In the genomic region with DNA sequence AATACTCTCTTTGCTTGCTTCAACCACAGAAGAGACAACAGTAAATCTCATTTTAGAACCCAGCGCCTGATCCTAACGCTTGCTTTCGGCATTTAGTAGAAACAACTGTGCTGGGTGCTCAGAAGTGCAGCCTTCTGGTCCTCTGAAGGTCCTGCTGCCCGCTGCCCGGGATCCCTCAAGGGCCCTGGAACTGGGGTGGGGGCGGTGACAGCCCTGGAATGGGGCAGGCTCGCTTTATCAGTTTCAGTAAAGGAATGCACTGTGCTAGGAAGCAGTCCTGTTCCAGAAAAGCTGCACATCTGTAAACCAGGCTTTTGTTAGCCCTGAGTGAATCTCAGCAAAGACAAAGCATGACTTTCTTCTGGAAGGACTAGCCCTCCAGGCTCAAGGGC, we compare ENCODE assay signal across 10 cellular contexts.
DNase-seq lines count a peak whose midpoint lies in the region; ATAC-seq and TF ChIP-seq lines count a peak whose summit lies in the region.
"Had no signal": no experiment of that assay in that cellular context is flagged by ENCODE, and none has a peak within 500 bp of the region (broad histone marks: within the 10 kb centered on the region; RNA-seq: fewer than 3 reads in every experiment).

No MANE protein-coding gene starts in this region.

- DNase-seq in SK-MEL-5 (ENCODE audit: low read depth, low spot score) (peak; percentile 81), foreskin fibroblast (peak in 1 of 2 donors; percentile 61), neural crest cell (ENCODE audit: low read depth, low spot score) (no peak), upper lobe of right lung (no peak), ACHN (no peak)
- DNase-seq in activated CD4-positive, alpha-beta T cell treated with anti-CD3 and anti-CD28 coated beads, Interleukin-2, amount 50 U/mL, for 1 hour: no peak
- DNase-seq: activated naive CD4-positive, alpha-beta T cell treated with anti-CD3 and anti-CD28 coated beads for 36 hours; NCI-H345 had no signal

- H3K4me3 ChIP-seq in foreskin fibroblast (ENCODE audit: low read depth in 1 of 2, low read length in 2 of 2): peak overlapping the region; percentile 9 to 37
- peak overlapping the region; percentile 33 for H3K4me3 ChIP-seq in upper lobe of right lung

- H3K9me3 ChIP-seq in upper lobe of right lung: no peaks in the 10 kb centered on the region

- no peaks in the 10 kb centered on the region for H3K27me3 ChIP-seq in upper lobe of right lung

- H3K27ac Mint-ChIP-seq in neural crest cell (ENCODE audit: unreplicated experiment): peak overlapping the region; percentile 99
- H3K27ac Mint-ChIP-seq: activated naive CD4-positive, alpha-beta T cell treated with anti-CD3 and anti-CD28 coated beads for 36 hours had no signal

- no peaks in the 10 kb centered on the region for H3K27me3 Mint-ChIP-seq in neural crest cell (ENCODE audit: low read depth)

- H3K36me3 ChIP-seq in upper lobe of right lung: peaks cover 13% of the 10 kb centered on the region

- TF ChIP-seq CTCF in foreskin fibroblast (IDR thresholded peaks at IDR 0.05; ENCODE audit: low read depth, low read length): no peak
- no peak for TF ChIP-seq CTCF in neural crest cell (conservative IDR thresholded peaks at IDR 0.05)
- no peak for TF ChIP-seq CTCF in upper lobe of right lung (IDR thresholded peaks at IDR 0.05)

- intact Hi-C loops in upper lobe of right lung (cut with DNase I): no loop called here

- peaks cover 51% of the 10 kb centered on the region for H3K4me1 ChIP-seq in upper lobe of right lung

- H3K4me3 Mint-ChIP-seq in neural crest cell: peak overlapping the region; percentile 89
- H3K4me3 Mint-ChIP-seq: activated naive CD4-positive, alpha-beta T cell treated with anti-CD3 and anti-CD28 coated beads for 36 hours had no signal

- H3K4me1 Mint-ChIP-seq in neural crest cell: peaks cover 79% of the 10 kb centered on the region

- in situ Hi-C loops in SK-MEL-5 (cut with HindIII; ENCODE audit: low pct_unique_long_range_greater_than_20kb, low sequenced_read_pairs): no loop called here
- in situ Hi-C loops in ACHN (cut with HindIII; ENCODE audit: low pct_ligation_motif_present, low pct_unique_long_range_greater_than_20kb, low sequenced_read_pairs): no loop called here

- peaks cover 2% of the 10 kb centered on the region for H3K36me3 Mint-ChIP-seq in neural crest cell (ENCODE audit: low read depth)

- H3K27ac ChIP-seq in upper lobe of right lung: peak overlapping the region; percentile 81

- ATAC-seq in upper lobe of right lung (peak; percentile 1), HG03095 (IDR thresholded peaks at IDR 0.05; ENCODE audit: unreplicated experiment) (no peak), GM21526 (IDR thresholded peaks at IDR 0.05; ENCODE audit: low FRiP score, unreplicated experiment) (no peak)

- no peaks in the 10 kb centered on the region for H3K9me3 Mint-ChIP-seq in neural crest cell
